1 cellular context compared by ENCODE assay signal in genomic region chr15:96158938-96159337, GRCh38.
TF ChIP-seq lines count a peak whose summit lies in the region.

No MANE protein-coding gene starts in this region.

TF ChIP-seq in HepG2, 621 proteins besides CTCF, POLR2A, EP300 and RAD21 (continued from another document and continues in another):
- TF ChIP-seq PRDM15 (CRISPR knock-in tag; IDR thresholded peaks at IDR 0.05) (no peak), HMG20A (CRISPR knock-in tag; IDR thresholded peaks at IDR 0.05; ENCODE audit: borderline replicate concordance) (no peak), IKZF1 (IDR thresholded peaks at IDR 0.05) (no peak), PITX1 (CRISPR knock-in tag; IDR thresholded peaks at IDR 0.05) (peak; percentile 57; the same call in 1 of the 2 replicates), ZNF251 (CRISPR knock-in tag; IDR thresholded peaks at IDR 0.05) (no peak), SRSF9 (IDR thresholded peaks at IDR 0.05; ENCODE audit: borderline replicate concordance, insufficient read depth, low read depth, low read length, poor library complexity, severe bottlenecking) (no peak), CEBPG (CRISPR knock-in tag; IDR thresholded peaks at IDR 0.05) (no peak), ZNF343 (CRISPR knock-in tag; IDR thresholded peaks at IDR 0.05) (no peak), RARA (CRISPR knock-in tag; IDR thresholded peaks at IDR 0.05) (0 out of 2 replicates have a peak, but pooled peaks have one; percentile 13), NR2F1 (CRISPR knock-in tag; IDR thresholded peaks at IDR 0.05) (peak in 1 of 2 experiments; percentile 56; a peak in 2 of 4 replicates), FIP1L1 (IDR thresholded peaks at IDR 0.05; ENCODE audit: borderline replicate concordance, insufficient read depth, low read depth, low read length) (no peak), CEBPZ (IDR thresholded peaks at IDR 0.05; ENCODE audit: low read length) (no peak), SOX5 (CRISPR knock-in tag; IDR thresholded peaks at IDR 0.05; ENCODE audit: borderline replicate concordance) (no peak), AHDC1 (CRISPR knock-in tag; IDR thresholded peaks at IDR 0.05; ENCODE audit: borderline replicate concordance) (peak; percentile 29; the same call in 1 of the 2 replicates), HNF4A (CRISPR knock-in tag; IDR thresholded peaks at IDR 0.05) (peak; percentile 58; the same call in 1 of the 2 replicates), ZNF275 (CRISPR knock-in tag; IDR thresholded peaks at IDR 0.05; ENCODE audit: borderline replicate concordance) (no peak), HNF4G (IDR thresholded peaks at IDR 0.05; ENCODE audit: borderline replicate concordance, low read depth, low read length) (no peak), HNF4G (CRISPR knock-in tag; IDR thresholded peaks at IDR 0.05; ENCODE audit: borderline replicate concordance, low read depth) (no peak), SP140L (CRISPR knock-in tag; IDR thresholded peaks at IDR 0.05; ENCODE audit: borderline replicate concordance) (no peak), CREB3 (CRISPR knock-in tag; IDR thresholded peaks at IDR 0.05) (no peak), TEF (CRISPR knock-in tag; IDR thresholded peaks at IDR 0.05) (no peak), ZFX (CRISPR knock-in tag; IDR thresholded peaks at IDR 0.05; ENCODE audit: low read depth) (no peak), ELF3 (CRISPR knock-in tag; IDR thresholded peaks at IDR 0.05) (no peak), CBFB (CRISPR knock-in tag; IDR thresholded peaks at IDR 0.05) (no peak), FOXP1 (IDR thresholded peaks at IDR 0.05) (no peak), FOXP1 (CRISPR knock-in tag; IDR thresholded peaks at IDR 0.05) (0 out of 2 replicates have a peak, but pooled peaks have one; percentile 40), ZNF883 (CRISPR knock-in tag; IDR thresholded peaks at IDR 0.05; ENCODE audit: not compliant biosample characterization) (no peak)
- TF ChIP-seq, protein P1, sequence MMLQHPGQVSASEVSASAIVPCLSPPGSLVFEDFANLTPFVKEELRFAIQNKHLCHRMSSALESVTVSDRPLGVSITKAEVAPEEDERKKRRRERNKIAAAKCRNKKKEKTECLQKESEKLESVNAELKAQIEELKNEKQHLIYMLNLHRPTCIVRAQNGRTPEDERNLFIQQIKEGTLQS (CRISPR knock-in tag; IDR thresholded peaks at IDR 0.05), result no peak
- TF ChIP-seq, protein P2, sequence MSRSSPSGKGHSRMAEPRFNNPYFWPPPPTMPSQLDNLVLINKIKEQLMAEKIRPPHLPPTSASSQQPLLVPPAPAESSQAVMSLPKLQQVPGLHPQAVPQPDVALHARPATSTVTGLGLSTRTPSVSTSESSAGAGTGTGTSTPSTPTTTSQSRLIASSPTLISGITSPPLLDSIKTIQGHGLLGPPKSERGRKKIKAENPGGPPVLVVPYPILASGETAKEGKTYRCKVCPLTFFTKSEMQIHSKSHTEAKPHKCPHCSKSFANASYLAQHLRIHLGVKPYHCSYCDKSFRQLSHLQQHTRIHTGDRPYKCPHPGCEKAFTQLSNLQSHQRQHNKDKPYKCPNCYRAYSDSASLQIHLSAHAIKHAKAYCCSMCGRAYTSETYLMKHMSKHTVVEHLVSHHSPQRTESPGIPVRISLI (CRISPR knock-in tag; IDR thresholded peaks at IDR 0.05; ENCODE audit: borderline replicate concordance), result no peak
- TF ChIP-seq, protein P3, sequence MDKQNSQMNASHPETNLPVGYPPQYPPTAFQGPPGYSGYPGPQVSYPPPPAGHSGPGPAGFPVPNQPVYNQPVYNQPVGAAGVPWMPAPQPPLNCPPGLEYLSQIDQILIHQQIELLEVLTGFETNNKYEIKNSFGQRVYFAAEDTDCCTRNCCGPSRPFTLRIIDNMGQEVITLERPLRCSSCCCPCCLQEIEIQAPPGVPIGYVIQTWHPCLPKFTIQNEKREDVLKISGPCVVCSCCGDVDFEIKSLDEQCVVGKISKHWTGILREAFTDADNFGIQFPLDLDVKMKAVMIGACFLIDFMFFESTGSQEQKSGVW (CRISPR knock-in tag; IDR thresholded peaks at IDR 0.05; ENCODE audit: borderline replicate concordance), result no peak
- TF ChIP-seq, protein P4, sequence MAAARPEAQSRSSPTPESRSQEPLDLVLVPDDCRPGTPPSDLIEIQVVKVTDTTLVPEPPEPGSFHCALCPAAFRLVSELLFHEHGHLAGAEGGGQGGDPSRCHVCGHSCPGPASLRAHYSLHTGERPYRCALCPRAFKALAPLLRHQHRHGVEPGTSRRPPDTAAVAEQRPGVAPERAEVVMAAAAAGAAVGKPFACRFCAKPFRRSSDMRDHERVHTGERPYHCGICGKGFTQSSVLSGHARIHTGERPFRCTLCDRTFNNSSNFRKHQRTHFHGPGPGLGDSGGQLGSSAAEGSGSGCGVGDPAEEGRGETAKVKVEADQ (CRISPR knock-in tag; IDR thresholded peaks at IDR 0.05; ENCODE audit: borderline replicate concordance), result no peak
- TF ChIP-seq, protein P5, sequence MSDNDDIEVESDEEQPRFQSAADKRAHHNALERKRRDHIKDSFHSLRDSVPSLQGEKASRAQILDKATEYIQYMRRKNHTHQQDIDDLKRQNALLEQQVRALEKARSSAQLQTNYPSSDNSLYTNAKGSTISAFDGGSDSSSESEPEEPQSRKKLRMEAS (IDR thresholded peaks at IDR 0.05), result peak; percentile 15; the same call in 1 of the 2 replicates
